ENCODE assay signal across 19 cellular contexts in the genomic region with DNA sequence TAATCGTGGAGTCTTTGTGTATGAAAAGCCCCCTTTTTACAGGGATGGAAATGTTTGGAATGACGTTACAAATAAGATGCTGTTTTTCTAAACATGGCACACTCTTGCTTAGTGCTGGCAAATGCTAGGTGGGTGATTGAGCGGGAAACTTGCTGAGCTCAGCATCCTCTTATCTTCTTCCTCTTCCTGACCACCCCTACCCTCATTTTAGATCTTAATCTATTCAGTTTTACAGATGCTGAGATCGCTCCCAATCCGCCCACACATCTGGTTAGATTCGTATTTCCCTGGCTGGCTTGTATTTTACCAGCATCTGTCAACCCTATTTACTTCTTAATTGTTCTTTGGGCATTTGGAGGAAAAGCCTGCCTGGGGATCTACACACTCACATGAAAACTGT.
"Had no signal": no experiment of that assay in that cellular context is flagged by ENCODE, and none has a peak within 500 bp of the region (broad histone marks: within the 10 kb centered on the region; RNA-seq: fewer than 3 reads in every experiment).

No MANE protein-coding gene starts in this region.

- H3K4me3 Mint-ChIP-seq: activated naive CD8-positive, alpha-beta T cell; mesothelial cell of epicardium; nephron progenitor cell; T-helper 1 cell treated with Interleukin-12 subunit alpha and Interleukin-12 subunit beta and Interleukin-4 antibody, amounts not matched to agents 30 μg/mL and 1 μg/mL, for 36 hours had no signal

- ATAC-seq: left lobe of liver had no signal

- H3K4me3 ChIP-seq: cardiac muscle cell, hepatocyte, lung had no signal

- H3K27me3 Mint-ChIP-seq: activated naive CD8-positive, alpha-beta T cell had no signal

- H3K36me3 Mint-ChIP-seq: activated naive CD8-positive, alpha-beta T cell; mesothelial cell of epicardium had no signal

- H3K4me2 ChIP-seq: hepatocyte had no signal

- H3K27me3 ChIP-seq: cardiac muscle cell, hepatocyte had no signal

- DNase-seq: activated CD4-positive, alpha-beta T cell treated with anti-CD3 and anti-CD28 coated beads for 1 hour; amygdala; dermis blood vessel endothelial cell; effector memory CD4-positive, alpha-beta T cell; foreskin fibroblast; islet precursor cell; nephron progenitor cell; occipital lobe; stimulated activated CD8-positive, alpha-beta memory T cell treated with anti-CD3 and anti-CD28 coated beads, Interleukin-4, amount 100 ng/mL, for 48 hours; stimulated activated naive CD4-positive, alpha-beta T cell; trophoblast cell; WERI-Rb-1 had no signal

- H3K9me3 Mint-ChIP-seq: mesothelial cell of epicardium; nephron progenitor cell; T-helper 1 cell treated with Interleukin-12 subunit alpha and Interleukin-12 subunit beta and Interleukin-4 antibody, amounts not matched to agents 30 μg/mL and 1 μg/mL, for 36 hours had no signal

- H3K27ac ChIP-seq: cardiac muscle cell, hepatocyte, WERI-Rb-1 had no signal

- H3K27ac Mint-ChIP-seq: activated naive CD8-positive, alpha-beta T cell; mesothelial cell of epicardium; nephron progenitor cell; T-helper 1 cell treated with Interleukin-12 subunit alpha and Interleukin-12 subunit beta and Interleukin-4 antibody, amounts not matched to agents 30 μg/mL and 1 μg/mL, for 36 hours had no signal

- H3K36me3 ChIP-seq: cardiac muscle cell, WERI-Rb-1 had no signal

- H3K4me1 Mint-ChIP-seq: mesothelial cell of epicardium had no signal
